2 cellular contexts compared by ENCODE assay signal in the genomic region with DNA sequence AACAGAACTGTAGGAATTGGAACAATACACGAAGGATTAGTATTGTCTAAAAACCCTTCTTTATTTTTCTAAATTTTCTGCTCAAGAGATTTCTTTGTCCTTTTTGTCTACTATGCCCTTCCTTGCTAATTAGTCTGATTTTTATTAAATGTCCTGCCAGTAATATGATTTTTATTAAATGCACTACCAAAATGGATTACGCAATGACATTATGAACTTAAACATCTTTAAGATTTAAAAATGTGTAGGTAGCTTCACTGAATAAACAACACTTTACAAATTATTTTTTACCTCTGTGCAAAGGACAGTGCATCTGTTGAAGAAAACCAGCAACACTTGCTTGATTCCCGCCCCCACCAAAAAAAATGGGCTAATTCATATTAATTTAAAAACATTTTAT.
TF ChIP-seq lines count a peak whose summit lies in the region.

No MANE protein-coding gene starts in this region.

TF ChIP-seq in HepG2, 621 proteins besides CTCF, POLR2A, EP300 and RAD21:
- TF ChIP-seq CEBPB (IDR thresholded peaks at IDR 0.05; ENCODE audit: borderline replicate concordance, low read depth, low read length) (peak; percentile 91), MTA3 (CRISPR knock-in tag; IDR thresholded peaks at IDR 0.05) (no peak)
- TF ChIP-seq, protein P1, sequence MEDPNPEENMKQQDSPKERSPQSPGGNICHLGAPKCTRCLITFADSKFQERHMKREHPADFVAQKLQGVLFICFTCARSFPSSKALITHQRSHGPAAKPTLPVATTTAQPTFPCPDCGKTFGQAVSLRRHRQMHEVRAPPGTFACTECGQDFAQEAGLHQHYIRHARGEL (CRISPR knock-in tag; IDR thresholded peaks at IDR 0.05), result no peak

TF ChIP-seq in K562, 482 proteins besides CTCF, POLR2A, EP300 and RAD21:
- TF ChIP-seq CEBPB (tag; IDR thresholded peaks at IDR 0.05), result peak; percentile 64
- TF ChIP-seq PTTG1 (tag; IDR thresholded peaks at IDR 0.05; ENCODE audit: low read depth), result no peak
- TF ChIP-seq CEBPG (CRISPR knock-in tag; IDR thresholded peaks at IDR 0.05), result no peak
- peak; percentile 20 to 76; a peak in 2 of 4 replicates for TF ChIP-seq CEBPG (tag; conservative IDR thresholded peaks at IDR 0.05 in 1 of 2, IDR thresholded peaks at IDR 0.05 in 1 of 2)
- TF ChIP-seq, protein P2, sequence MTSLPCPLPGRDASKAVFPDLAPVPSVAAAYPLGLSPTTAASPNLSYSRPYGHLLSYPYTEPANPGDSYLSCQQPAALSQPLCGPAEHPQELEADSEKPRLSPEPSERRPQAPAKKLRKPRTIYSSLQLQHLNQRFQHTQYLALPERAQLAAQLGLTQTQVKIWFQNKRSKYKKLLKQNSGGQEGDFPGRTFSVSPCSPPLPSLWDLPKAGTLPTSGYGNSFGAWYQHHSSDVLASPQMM (CRISPR knock-in tag; IDR thresholded peaks at IDR 0.05), result no peak
